29 cellular contexts compared by ENCODE assay signal in genomic region chr15:66716668-66717025, GRCh38. TPM values are rescaled to one million over a fixed set of nuclear protein-coding genes. Genes with fewer than 3 reads are reported as not detected.
DNase-seq lines count a peak whose midpoint lies in the region; ATAC-seq and TF ChIP-seq lines count a peak whose summit lies in the region.
"Had no signal": no experiment of that assay in that cellular context is flagged by ENCODE, and none has a peak within 500 bp of the region (broad histone marks: within the 10 kb centered on the region; RNA-seq: fewer than 3 reads in every experiment).

No MANE protein-coding gene starts in this region.

- no peaks in the 10 kb centered on the region for H3K27me3 Mint-ChIP-seq in mesothelial cell of epicardium (ENCODE audit: low read depth)

- peaks cover 83% of the 10 kb centered on the region for H3K4me1 Mint-ChIP-seq in mesothelial cell of epicardium
- H3K4me1 Mint-ChIP-seq: natural killer cell had no signal

- no peak for TF ChIP-seq POLR2A in stomach (IDR thresholded peaks at IDR 0.05)

- 46 to 55% (median 54%) methylated on average over 4 of the region's 4 CpGs for WGBS in stomach, 5 donors

- H3K36me3 ChIP-seq in left ventricle myocardium inferior (peaks cover 28% of the 10 kb centered on the region), ascending aorta (peaks cover 10 to 29% of the 10 kb centered on the region in 2 donors), upper lobe of right lung (peaks cover 15% of the 10 kb centered on the region), stomach (peaks cover 0 to 32% (median 19%) of the 10 kb centered on the region in 4 donors)
- H3K36me3 ChIP-seq: ovary had no signal

- DNase-seq in left ventricle myocardium inferior (no peak), left ventricle myocardium superior (no peak), ascending aorta (ENCODE audit: low spot score in 2 of 2) (no peak), mesothelial cell of epicardium (ENCODE audit: low spot score in 2 of 2, unreplicated experiment in 2 of 2) (no peak), upper lobe of right lung (no peak), stomach (no peak), middle frontal gyrus (ENCODE audit: extremely low spot score, low spot score) (no peak)
- DNase-seq in activated CD4-positive, alpha-beta T cell treated with anti-CD3 and anti-CD28 coated beads for 1 hour: no peak
- DNase-seq: 8988T; activated CD4-positive, alpha-beta T cell treated with anti-CD3 and anti-CD28 coated beads, Interleukin-2, amount 10 ng/mL, durations not matched to agents 7 days and 5 days; activated gamma-delta T cell treated with Interleukin-2 at 50 U/mL for 16 hours; activated T-cell treated with anti-CD3 and anti-CD28 coated beads, Interleukin-2, amount 50 U/mL, for 4 hours; AML-193; DMS153; dorsolateral prefrontal cortex; MM.1S; natural killer cell; NCI-H1417 treated with DMSO at 0.1 percent for 48 hours; NCI-H2107; NCI-H774; ovary; stimulated activated CD4-positive, alpha-beta T cell treated with anti-CD3 and anti-CD28 coated beads, Interleukin-12 subunit alpha, Interleukin-12 subunit beta, amount 100 ng/mL, for 4 hours; stimulated activated CD4-positive, alpha-beta T cell treated with anti-CD3 and anti-CD28 coated beads, Interleukin-4, amount 100 ng/mL, for 1 hour; T1000; WERI-Rb-1 had no signal

- H3K27ac ChIP-seq in left ventricle myocardium inferior (replicated peaks): peak overlapping the region; percentile 10
- peak overlapping the region; percentile 88 to 96 for H3K27ac ChIP-seq in ascending aorta
- peak overlapping the region; percentile 17 for H3K27ac ChIP-seq in upper lobe of right lung
- H3K27ac ChIP-seq in stomach: peak overlapping the region in 1 of 5 donors; percentile 0
- H3K27ac ChIP-seq: ovary had no signal

- H3K4me3 ChIP-seq in left ventricle myocardium inferior: no peak overlapping the region
- no peak overlapping the region for H3K4me3 ChIP-seq in ascending aorta
- no peak overlapping the region for H3K4me3 ChIP-seq in upper lobe of right lung
- H3K4me3 ChIP-seq in stomach: no peak overlapping the region
- H3K4me3 ChIP-seq: dorsolateral prefrontal cortex, K562, ovary had no signal

- H3K27me3 ChIP-seq in left ventricle myocardium inferior (ENCODE audit: low read depth): no peaks in the 10 kb centered on the region
- no peaks in the 10 kb centered on the region for H3K27me3 ChIP-seq in ascending aorta
- H3K27me3 ChIP-seq in upper lobe of right lung: no peaks in the 10 kb centered on the region
- no peaks in the 10 kb centered on the region for H3K27me3 ChIP-seq in stomach
- H3K27me3 ChIP-seq: dorsolateral prefrontal cortex, ovary had no signal

- TF ChIP-seq EP300 in stomach (IDR thresholded peaks at IDR 0.05): no peak

- TF ChIP-seq CTCF in left ventricle myocardium inferior (IDR thresholded peaks at IDR 0.05; ENCODE audit: borderline replicate concordance): no peak
- TF ChIP-seq CTCF in ascending aorta (IDR thresholded peaks at IDR 0.05): no peak
- TF ChIP-seq CTCF in mesothelial cell of epicardium (IDR thresholded peaks at IDR 0.05; ENCODE audit: unreplicated experiment): no peak
- no peak for TF ChIP-seq CTCF in upper lobe of right lung (IDR thresholded peaks at IDR 0.05)
- TF ChIP-seq CTCF in stomach (IDR thresholded peaks at IDR 0.05): no peak

- ATAC-seq in left ventricle myocardium superior (no peak), upper lobe of right lung (no peak)
- ATAC-seq: activated T-cell treated with anti-CD3 and anti-CD28 coated beads, Interleukin-2, amount 50 U/mL, for 4 hours; HCT116; K562; left lobe of liver; natural killer cell; stimulated activated memory B cell treated with anti-CD40 and anti-IgM and Interleukin-4, amounts not matched to agents 10 μg/mL and 1 μg/mL and 100 μg/mL, for 72 hours had no signal

- H3K36me3 Mint-ChIP-seq in mesothelial cell of epicardium: peaks cover 50% of the 10 kb centered on the region
- H3K36me3 Mint-ChIP-seq: natural killer cell; stimulated activated memory B cell treated with anti-CD40 and anti-IgM and Interleukin-4, amounts not matched to agents 10 μg/mL and 1 μg/mL and 100 μg/mL, for 72 hours had no signal

- H3K4me3 Mint-ChIP-seq in mesothelial cell of epicardium: no peak overlapping the region
- H3K4me3 Mint-ChIP-seq: activated CD4-positive, alpha-beta T cell treated with anti-CD3 and anti-CD28 coated beads, Interleukin-2, amount 10 ng/mL, durations not matched to agents 7 days and 5 days; activated T-cell treated with anti-CD3 and anti-CD28 coated beads, Interleukin-2, amount 50 U/mL, for 4 hours; natural killer cell; stimulated activated memory B cell treated with anti-CD40 and anti-IgM and Interleukin-4, amounts not matched to agents 10 μg/mL and 1 μg/mL and 100 μg/mL, for 72 hours had no signal

- peak overlapping the region; percentile 94 for H3K27ac Mint-ChIP-seq in mesothelial cell of epicardium
- H3K27ac Mint-ChIP-seq: activated CD4-positive, alpha-beta T cell treated with anti-CD3 and anti-CD28 coated beads, Interleukin-2, amount 10 ng/mL, durations not matched to agents 7 days and 5 days; natural killer cell; stimulated activated memory B cell treated with anti-CD40 and anti-IgM and Interleukin-4, amounts not matched to agents 10 μg/mL and 1 μg/mL and 100 μg/mL, for 72 hours had no signal

- intact Hi-C loops in left ventricle myocardium inferior (cut with micrococcal nuclease): no loop called here
- intact Hi-C loops in left ventricle myocardium superior (cut with micrococcal nuclease): no loop called here
- intact Hi-C loops in ascending aorta (cut with DNase I): no loop called here
- intact Hi-C loops in upper lobe of right lung (cut with DNase I): no loop called here
- intact Hi-C loops in stomach (cut with DNase I; ENCODE audit: low total_unique reads): no loop called here

- peaks cover 74% of the 10 kb centered on the region for H3K4me1 ChIP-seq in left ventricle myocardium inferior
- H3K4me1 ChIP-seq in ascending aorta: peaks cover 25 to 59% of the 10 kb centered on the region in 2 donors
- H3K4me1 ChIP-seq in upper lobe of right lung: peaks cover 56% of the 10 kb centered on the region
- H3K4me1 ChIP-seq in stomach: peaks cover 15 to 79% (median 42%) of the 10 kb centered on the region in 4 donors

- H3K9me3 Mint-ChIP-seq in mesothelial cell of epicardium: no peaks in the 10 kb centered on the region
- H3K9me3 Mint-ChIP-seq: activated CD4-positive, alpha-beta T cell treated with anti-CD3 and anti-CD28 coated beads, Interleukin-2, amount 10 ng/mL, durations not matched to agents 7 days and 5 days; activated T-cell treated with anti-CD3 and anti-CD28 coated beads, Interleukin-2, amount 50 U/mL, for 4 hours; natural killer cell; stimulated activated memory B cell treated with anti-CD40 and anti-IgM and Interleukin-4, amounts not matched to agents 10 μg/mL and 1 μg/mL and 100 μg/mL, for 72 hours had no signal

- H3K9me3 ChIP-seq in left ventricle myocardium inferior (replicated peaks) (no peaks in the 10 kb centered on the region), ascending aorta (no peaks in the 10 kb centered on the region), upper lobe of right lung (no peaks in the 10 kb centered on the region), stomach (no peaks in the 10 kb centered on the region)
- H3K9me3 ChIP-seq: ovary had no signal

RNA-seq across cellular contexts. Expression of gene SMAD6, which starts 14.6 kb away (rescaled TPM):
- total RNA-seq in left ventricle myocardium inferior (20.3 TPM), left ventricle myocardium superior (14.9 TPM), ascending aorta (140 TPM), mesothelial cell of epicardium (164 to 176 TPM (median 176 TPM) in 3 replicates), upper lobe of right lung (167 TPM), stomach (100 to 1,000 TPM in 2 of 5 donors, 10 to 100 TPM in 3; 20.4 to 112 (median 76.4) TPM)
- polyA plus RNA-seq in stomach: 1 to 10 TPM; 4.0 to 5.7 (median 4.6) TPM
